Comparison of ENCODE assay signal across 17 cellular contexts in the genomic region with DNA sequence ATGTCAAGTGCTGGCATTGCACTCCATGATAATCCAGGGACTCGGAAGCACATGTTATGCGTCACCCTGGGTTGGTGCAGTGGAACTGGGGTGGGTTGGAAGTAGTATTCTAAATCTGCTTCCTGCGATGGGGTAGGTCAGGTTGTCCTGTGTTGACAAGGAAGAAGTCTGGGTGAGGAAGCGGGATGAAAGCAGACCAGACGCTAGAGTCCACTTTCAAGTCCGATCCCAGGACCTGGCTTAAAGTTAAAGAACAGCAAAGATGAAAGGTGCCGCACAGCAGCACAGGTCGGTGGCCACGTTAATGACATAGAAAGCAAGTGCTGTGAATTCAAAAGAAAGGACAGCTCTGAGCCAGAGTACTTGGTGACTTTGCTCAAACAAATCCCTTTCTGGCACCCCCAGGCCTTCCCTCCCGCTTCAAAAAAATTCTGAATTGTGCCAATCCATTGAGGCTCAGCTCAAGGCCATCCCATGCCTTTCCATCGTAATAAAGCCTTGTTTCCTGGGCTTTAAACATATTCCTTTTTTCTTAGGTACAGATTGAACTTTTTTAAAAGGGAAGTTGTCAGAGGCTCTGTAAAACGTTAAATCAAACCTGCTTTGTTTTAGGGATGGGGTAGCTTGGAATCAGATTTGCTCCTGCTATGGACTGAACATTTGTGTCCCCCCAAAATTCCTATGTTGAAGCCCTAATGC.
A peak's percentile ranks its signal among the peaks of the same experiment; 100 is the strongest.
DNase-seq lines count a peak whose midpoint lies in the region; ATAC-seq, FAIRE-seq and TF ChIP-seq lines count a peak whose summit lies in the region.
"Had no signal": no experiment of that assay in that cellular context is flagged by ENCODE, and none has a peak within 500 bp of the region (broad histone marks: within the 10 kb centered on the region; RNA-seq: fewer than 3 reads in every experiment).

No MANE protein-coding gene starts in this region.

- H3K4me1 ChIP-seq in heart left ventricle (peaks cover 2 to 95% (median 58%) of the 10 kb centered on the region in 12 donors), right cardiac atrium (ENCODE audit: control insufficient read depth, insufficient read depth, low read length) (peaks cover 21% of the 10 kb centered on the region), upper lobe of left lung (peaks cover 30 to 44% (median 40%) of the 10 kb centered on the region in 4 donors), pancreas (peaks cover 0 to 14% (median 0%) of the 10 kb centered on the region in 3 donors)

- H3K4me3 Mint-ChIP-seq in brain (no peak overlapping the region), neural crest cell (no peak overlapping the region)
- H3K4me3 Mint-ChIP-seq: activated naive CD8-positive, alpha-beta T cell had no signal

- peaks cover 0 to 20% (median 9%) of the 10 kb centered on the region in 9 donors for H3K36me3 ChIP-seq in heart left ventricle
- H3K36me3 ChIP-seq in upper lobe of left lung, result no peaks in the 10 kb centered on the region
- peaks cover 0 to 3% (median 0%) of the 10 kb centered on the region in 3 donors for H3K36me3 ChIP-seq in pancreas

- H3K27me3 Mint-ChIP-seq in brain, result no peaks in the 10 kb centered on the region
- no peaks in the 10 kb centered on the region for H3K27me3 Mint-ChIP-seq in neural crest cell (ENCODE audit: low read depth)
- H3K27me3 Mint-ChIP-seq: activated naive CD8-positive, alpha-beta T cell had no signal

- intact Hi-C loops in heart left ventricle (cut with DNase I), result loop anchor here in 6 of 10 donors (5.0 to 10.0 kb wide), 5 partner anchors 34 to 787 kb away; a partner anchor contains a TSS
- intact Hi-C loops in right cardiac atrium (cut with DNase I), result no loop called here
- intact Hi-C loops in pancreas (cut with DNase I), result loop anchor here in 1 of 3 donors (10.0 kb wide), 1 partner anchor 67 kb away; no protein-coding TSS in a partner anchor

- DNase-seq in heart left ventricle, result no peak
- no peak for DNase-seq in right cardiac atrium
- DNase-seq in neural crest cell (ENCODE audit: low read depth, low spot score), result no peak
- DNase-seq in upper lobe of left lung, result no peak
- DNase-seq in pancreas, result no peak
- DNase-seq: activated CD4-positive, CD25-positive, alpha-beta regulatory T cell; activated CD8-positive, alpha-beta memory T cell treated with anti-CD3 and anti-CD28 coated beads, Interleukin-2, amount 50 U/mL, for 48 hours; NCI-H187; NCI-H526 treated with DMSO at 0.1 percent for 48 hours; T-helper 1 cell had no signal

- no peak for TF ChIP-seq POLR2A in heart left ventricle (IDR thresholded peaks at IDR 0.05)
- no peak for TF ChIP-seq POLR2A in upper lobe of left lung (IDR thresholded peaks at IDR 0.05)

- FAIRE-seq in pancreas (lab: Jason Lieb, UNC), result no peak
- FAIRE-seq: G401.6, islet of Langerhans had no signal

- H3K9me3 ChIP-seq in heart left ventricle (no peaks in the 10 kb centered on the region), right cardiac atrium (ENCODE audit: control insufficient read depth, low read length) (no peaks in the 10 kb centered on the region), upper lobe of left lung (no peaks in the 10 kb centered on the region), pancreas (no peaks in the 10 kb centered on the region)

- H3K9me3 Mint-ChIP-seq in brain (no peaks in the 10 kb centered on the region), neural crest cell (no peaks in the 10 kb centered on the region)

- H3K27ac Mint-ChIP-seq in brain, result peak overlapping the region in 3 of 5 experiments; percentile 49 to 87 (median 75)
- H3K27ac Mint-ChIP-seq in neural crest cell (ENCODE audit: unreplicated experiment), result peak overlapping the region; percentile 70

- TF ChIP-seq EP300 in upper lobe of left lung (IDR thresholded peaks at IDR 0.05), result no peak

- TF ChIP-seq CTCF in heart left ventricle (IDR thresholded peaks at IDR 0.05), result no peak
- TF ChIP-seq CTCF in brain (conservative IDR thresholded peaks at IDR 0.05), result no peak
- TF ChIP-seq CTCF in neural crest cell (conservative IDR thresholded peaks at IDR 0.05), result no peak
- no peak for TF ChIP-seq CTCF in upper lobe of left lung (IDR thresholded peaks at IDR 0.05)
- TF ChIP-seq CTCF in pancreas (IDR thresholded peaks at IDR 0.05), result no peak

- H3K4me1 Mint-ChIP-seq in brain (peaks cover 42% of the 10 kb centered on the region), neural crest cell (peaks cover 64% of the 10 kb centered on the region)

- H3K27ac ChIP-seq in heart left ventricle (peak overlapping the region in 11 of 12 donors; percentile 5 to 92 (median 51)), right cardiac atrium (ENCODE audit: low read length) (no peak overlapping the region), upper lobe of left lung (peak overlapping the region in 3 of 4 donors; percentile 73 to 77 (median 74)), pancreas (peak overlapping the region in 1 of 4 donors; percentile 43)

- peaks cover 18% of the 10 kb centered on the region for H3K36me3 Mint-ChIP-seq in brain
- peaks cover 11% of the 10 kb centered on the region for H3K36me3 Mint-ChIP-seq in neural crest cell (ENCODE audit: low read depth)

- no peak for ATAC-seq in heart left ventricle
- no peak for ATAC-seq in right cardiac atrium
- no peak for ATAC-seq in upper lobe of left lung (ENCODE audit: low FRiP score in 2 of 2)
- ATAC-seq in HG03280 (IDR thresholded peaks at IDR 0.05; ENCODE audit: unreplicated experiment), result no peak
- no peak for ATAC-seq in pancreas
- no peak for ATAC-seq in HG02623 (IDR thresholded peaks at IDR 0.05; ENCODE audit: unreplicated experiment)
- ATAC-seq: Panc1 had no signal

- H3K27me3 ChIP-seq in heart left ventricle (no peaks in the 10 kb centered on the region), right cardiac atrium (ENCODE audit: control insufficient read depth, insufficient read depth) (no peaks in the 10 kb centered on the region), upper lobe of left lung (no peaks in the 10 kb centered on the region), pancreas (no peaks in the 10 kb centered on the region)

- 84 to 88% (median 87%) methylated on average over 12 of the region's 12 CpGs for WGBS in heart left ventricle, 4 donors
- 86% methylated on average over 12 of the region's 12 CpGs for WGBS in right cardiac atrium
- WGBS in upper lobe of left lung, 2 donors, result 89 to 90% methylated on average over 12 of the region's 12 CpGs
- WGBS in pancreas, 2 donors, result 81 to 82% methylated on average over 12 of the region's 12 CpGs

- H3K4me3 ChIP-seq in heart left ventricle (no peak overlapping the region), right cardiac atrium (ENCODE audit: low read length) (no peak overlapping the region), upper lobe of left lung (no peak overlapping the region), pancreas (no peak overlapping the region)

Comparison
In these comparisons a context has a peak if more than half of its experiments do, and no peak if none do; other contexts are left out.
1. intact Hi-C loops: an anchor here in heart left ventricle (5.0 to 10.0 kb wide); none called in right cardiac atrium.